32 cellular contexts compared by ENCODE assay signal in genomic region chr18:57983965-57984364, GRCh38.
"Had no signal": no experiment of that assay in that cellular context is flagged by ENCODE, and none has a peak within 500 bp of the region (broad histone marks: within the 10 kb centered on the region; RNA-seq: fewer than 3 reads in every experiment).

No MANE protein-coding gene starts in this region.

- H3K27ac ChIP-seq: ascending aorta, VCaP had no signal

- H3K27ac Mint-ChIP-seq: activated B cell treated with CpG ODN at 0.5 μM for 24 hours; activated CD4-positive, alpha-beta memory T cell treated with anti-CD3 and anti-CD28 coated beads for 36 hours; activated CD4-positive, alpha-beta T cell treated with anti-CD3 and anti-CD28 coated beads, Interleukin-2, amount 10 ng/mL, durations not matched to agents 24 days and 14 days; activated CD8-positive, alpha-beta T cell treated with anti-CD3 and anti-CD28 coated beads for 36 hours; activated naive CD4-positive, alpha-beta T cell treated with anti-CD3 and anti-CD28 coated beads, Interleukin-2, amount 10 ng/mL, durations not matched to agents 7 days and 5 days; activated naive CD4-positive, alpha-beta T cell treated with anti-CD3 and anti-CD28 coated beads, Interleukin-2, amount 50 U/mL, for 24 hours; activated naive CD8-positive, alpha-beta T cell; activated naive CD8-positive, alpha-beta T cell treated with anti-CD3 and anti-CD28 coated beads, Interleukin-2, amount 10 ng/mL, durations not matched to agents 7 days and 5 days; activated naive CD8-positive, alpha-beta T cell treated with anti-CD3 and anti-CD28 coated beads, Interleukin-2, amount 50 U/mL, for 24 hours; activated T-helper 2 cell treated with anti-CD3 and anti-CD28 coated beads, Interferon-gamma antibody, Interleukin-2, Interleukin-4, amounts not matched to agents 10 μg/mL and 5 μg/mL and 100 μg/mL, durations not matched to agents 14 hours and 24 hours and 36 hours; T-helper 2 cell treated with Interferon-gamma antibody and Interleukin-4, amounts not matched to agents 5 μg/mL and 100 μg/mL, for 36 hours had no signal

- DNase-seq: activated B cell treated with CpG ODN at 0.5 μM for 24 hours; activated CD4-positive, alpha-beta memory T cell treated with anti-CD3 and anti-CD28 coated beads for 36 hours; activated CD4-positive, alpha-beta T cell treated with anti-CD3 and anti-CD28 coated beads for 4 hours; activated CD4-positive, alpha-beta T cell treated with anti-CD3 and anti-CD28 coated beads, Interleukin-2, amount 10 ng/mL, durations not matched to agents 24 days and 14 days; activated CD4-positive, alpha-beta T cell treated with anti-CD3 and anti-CD28 coated beads, Interleukin-2, amount 50 U/mL, for 1 hour; activated CD4-positive, alpha-beta T cell treated with anti-CD3 and anti-CD28 coated beads, Interleukin-2, amount 50 U/mL, for 4 hours; activated CD4-positive, CD25-positive, alpha-beta regulatory T cell treated with anti-CD3 and anti-CD28 coated beads, Interleukin-2, amount 50 U/mL, for 72 hours; activated CD8-positive, alpha-beta memory T cell treated with anti-CD3 and anti-CD28 coated beads, Interleukin-2, amount 50 U/mL, for 4 hours; activated CD8-positive, alpha-beta T cell treated with anti-CD3 and anti-CD28 coated beads for 36 hours; activated effector memory CD4-positive, alpha-beta T cell treated with Interleukin-2 at 50 U/mL for 16 hours; activated gamma-delta T cell; activated naive CD4-positive, alpha-beta T cell treated with anti-CD3 and anti-CD28 coated beads, Interleukin-2, amount 10 ng/mL, durations not matched to agents 7 days and 5 days; activated naive CD4-positive, alpha-beta T cell treated with Interleukin-2 at 50 U/mL for 16 hours; activated naive CD8-positive, alpha-beta T cell treated with anti-CD3 and anti-CD28 coated beads, Interleukin-2, amount 10 ng/mL, durations not matched to agents 7 days and 5 days; activated naive CD8-positive, alpha-beta T cell treated with anti-CD3 and anti-CD28 coated beads, Interleukin-2, amount 50 U/mL, for 24 hours; activated T-cell treated with anti-CD3 and anti-CD28 coated beads for 4 hours; activated T-cell treated with anti-CD3 and anti-CD28 coated beads, Interleukin-2, amount 50 U/mL, for 1 hour; activated T-cell treated with anti-CD3 and anti-CD28 coated beads, Interleukin-2, amount 50 U/mL, for 48 hours; anterior cingulate cortex; central memory CD4-positive, alpha-beta T cell; T-helper 1 cell; T-helper 2 cell; T-helper 9 cell had no signal

- H3K4me3 ChIP-seq: ascending aorta had no signal

- H3K4me1 Mint-ChIP-seq: activated CD4-positive, alpha-beta T cell treated with anti-CD3 and anti-CD28 coated beads, Interleukin-2, amount 10 ng/mL, durations not matched to agents 24 days and 14 days; activated naive CD4-positive, alpha-beta T cell treated with anti-CD3 and anti-CD28 coated beads, Interleukin-2, amount 10 ng/mL, durations not matched to agents 7 days and 5 days; activated naive CD4-positive, alpha-beta T cell treated with anti-CD3 and anti-CD28 coated beads, Interleukin-2, amount 50 U/mL, for 24 hours; activated naive CD8-positive, alpha-beta T cell treated with anti-CD3 and anti-CD28 coated beads, Interleukin-2, amount 10 ng/mL, durations not matched to agents 7 days and 5 days; activated naive CD8-positive, alpha-beta T cell treated with anti-CD3 and anti-CD28 coated beads, Interleukin-2, amount 50 U/mL, for 24 hours had no signal

- H3K36me3 ChIP-seq: ascending aorta had no signal

- H3K4me3 Mint-ChIP-seq: activated B cell treated with CpG ODN at 0.5 μM for 24 hours; activated CD4-positive, alpha-beta memory T cell treated with anti-CD3 and anti-CD28 coated beads for 36 hours; activated CD4-positive, alpha-beta T cell treated with anti-CD3 and anti-CD28 coated beads, Interleukin-2, amount 10 ng/mL, durations not matched to agents 24 days and 14 days; activated CD8-positive, alpha-beta T cell treated with anti-CD3 and anti-CD28 coated beads for 36 hours; activated naive CD4-positive, alpha-beta T cell treated with anti-CD3 and anti-CD28 coated beads, Interleukin-2, amount 10 ng/mL, durations not matched to agents 7 days and 5 days; activated naive CD4-positive, alpha-beta T cell treated with anti-CD3 and anti-CD28 coated beads, Interleukin-2, amount 50 U/mL, for 24 hours; activated naive CD8-positive, alpha-beta T cell; activated naive CD8-positive, alpha-beta T cell treated with anti-CD3 and anti-CD28 coated beads, Interleukin-2, amount 10 ng/mL, durations not matched to agents 7 days and 5 days; activated naive CD8-positive, alpha-beta T cell treated with anti-CD3 and anti-CD28 coated beads, Interleukin-2, amount 50 U/mL, for 24 hours; brain; T-helper 1 cell treated with Interleukin-12 subunit alpha and Interleukin-12 subunit beta and Interleukin-4 antibody, amounts not matched to agents 30 μg/mL and 1 μg/mL, for 36 hours; T-helper 2 cell treated with Interferon-gamma antibody and Interleukin-4, amounts not matched to agents 5 μg/mL and 100 μg/mL, for 36 hours had no signal

- H3K27me3 ChIP-seq: ascending aorta had no signal

- H3K9me3 Mint-ChIP-seq: activated B cell treated with CpG ODN at 0.5 μM for 24 hours; activated CD4-positive, alpha-beta memory T cell treated with anti-CD3 and anti-CD28 coated beads for 36 hours; activated CD4-positive, alpha-beta T cell treated with anti-CD3 and anti-CD28 coated beads, Interleukin-2, amount 10 ng/mL, durations not matched to agents 24 days and 14 days; activated CD8-positive, alpha-beta T cell treated with anti-CD3 and anti-CD28 coated beads for 36 hours; activated naive CD4-positive, alpha-beta T cell treated with anti-CD3 and anti-CD28 coated beads, Interleukin-2, amount 10 ng/mL, durations not matched to agents 7 days and 5 days; activated naive CD4-positive, alpha-beta T cell treated with anti-CD3 and anti-CD28 coated beads, Interleukin-2, amount 50 U/mL, for 24 hours; activated naive CD8-positive, alpha-beta T cell treated with anti-CD3 and anti-CD28 coated beads, Interleukin-2, amount 10 ng/mL, durations not matched to agents 7 days and 5 days; activated naive CD8-positive, alpha-beta T cell treated with anti-CD3 and anti-CD28 coated beads, Interleukin-2, amount 50 U/mL, for 24 hours; activated T-helper 2 cell treated with anti-CD3 and anti-CD28 coated beads, Interferon-gamma antibody, Interleukin-2, Interleukin-4, amounts not matched to agents 10 μg/mL and 5 μg/mL and 100 μg/mL, durations not matched to agents 14 hours and 24 hours and 36 hours; T-helper 1 cell treated with Interleukin-12 subunit alpha and Interleukin-12 subunit beta and Interleukin-4 antibody, amounts not matched to agents 30 μg/mL and 1 μg/mL, for 36 hours; T-helper 2 cell treated with Interferon-gamma antibody and Interleukin-4, amounts not matched to agents 5 μg/mL and 100 μg/mL, for 36 hours had no signal

- ATAC-seq: activated CD8-positive, alpha-beta T cell treated with anti-CD3 and anti-CD28 coated beads for 36 hours; activated naive CD8-positive, alpha-beta T cell treated with anti-CD3 and anti-CD28 coated beads, Interleukin-2, amount 50 U/mL, for 24 hours had no signal

- H3K36me3 Mint-ChIP-seq: activated CD4-positive, alpha-beta memory T cell treated with anti-CD3 and anti-CD28 coated beads for 36 hours; activated naive CD4-positive, alpha-beta T cell treated with anti-CD3 and anti-CD28 coated beads, Interleukin-2, amount 10 ng/mL, durations not matched to agents 7 days and 5 days; activated naive CD4-positive, alpha-beta T cell treated with anti-CD3 and anti-CD28 coated beads, Interleukin-2, amount 50 U/mL, for 24 hours; activated naive CD8-positive, alpha-beta T cell; activated naive CD8-positive, alpha-beta T cell treated with anti-CD3 and anti-CD28 coated beads, Interleukin-2, amount 10 ng/mL, durations not matched to agents 7 days and 5 days; brain had no signal

- H3K4me1 ChIP-seq: ascending aorta had no signal

- H3K9me3 ChIP-seq: ascending aorta had no signal

- FAIRE-seq: TTC549 had no signal
